Comparison of ENCODE assay signal across 10 cellular contexts in genomic region chr4:112766422-112766821, GRCh38.
DNase-seq lines count a peak whose midpoint lies in the region; ATAC-seq, FAIRE-seq and TF ChIP-seq lines count a peak whose summit lies in the region.
"Had no signal": no experiment of that assay in that cellular context is flagged by ENCODE, and none has a peak within 500 bp of the region (broad histone marks: within the 10 kb centered on the region; RNA-seq: fewer than 3 reads in every experiment).

No MANE protein-coding gene starts in this region.

- H3K36me3 Mint-ChIP-seq in type B pancreatic cell, result no peaks in the 10 kb centered on the region

- no peak overlapping the region for H3K4me3 ChIP-seq in HepG2 (replicated peaks in 1 of 3; ENCODE audit: insufficient read depth in 1 of 3, low read depth in 2 of 3, low read length in 3 of 3)
- H3K4me3 ChIP-seq in right lobe of liver, result no peak overlapping the region
- H3K4me3 ChIP-seq in epithelial cell of esophagus (ENCODE audit: low read length), result no peak overlapping the region

- H3K4me1 ChIP-seq in HepG2 (ENCODE audit: insufficient read depth, low read length), result peaks cover 8% of the 10 kb centered on the region; the same call in 1 of the 2 replicates
- peaks cover 0 to 5% (median 0%) of the 10 kb centered on the region in 4 donors for H3K4me1 ChIP-seq in right lobe of liver

- TF ChIP-seq EP300 in HepG2 (IDR thresholded peaks at IDR 0.05; ENCODE audit: low read depth in 2 of 2, low read length in 2 of 2) (no peak), HepG2 (CRISPR knock-in tag; IDR thresholded peaks at IDR 0.05; ENCODE audit: borderline replicate concordance) (no peak)

- peak; percentile 15 for FAIRE-seq in HepG2 (lab: Jason Lieb, UNC)

- 0% methylated on average over 3 of the region's 3 CpGs for WGBS in HepG2 (ENCODE audit: low lambda C conversion rate)
- WGBS in right lobe of liver (ENCODE audit: insufficient coverage, low coverage, low lambda C conversion rate, missing lambda C conversion rate), result 41% methylated on average over 3 of the region's 3 CpGs

- in situ Hi-C loops in HepG2 (cut with HindIII; ENCODE audit: extremely low pct_ligation_motif_present, low pct_unique_long_range_greater_than_20kb), result loop anchor here (5.0 to 25.0 kb wide), 2 partner anchors 129 to 429 kb away; partner anchors contain the start of genes LARP7 and ZGRF1

- DNase-seq in HepG2 (ENCODE audit: low spot score) (no peak), right lobe of liver (no peak), NCI-H524 (lab: John Stamatoyannopoulos, UW) (peak; percentile 56 to 67), epithelial cell of esophagus (ENCODE audit: low read depth) (peak; percentile 49), type B pancreatic cell (ENCODE audit: extremely low spot score, unreplicated experiment) (no peak)
- no peak for DNase-seq in stimulated activated CD4-positive, alpha-beta T cell treated with anti-CD3 and anti-CD28 coated beads, Interleukin-1b, Interleukin-23, amount 100 ng/mL, for 48 hours
- DNase-seq: NCI-H774 had no signal

- POLR2A ChIA-PET in HepG2 (lab: Yijun Ruan, JAX), result no interaction called here

- no peaks in the 10 kb centered on the region for H4K20me1 ChIP-seq in HepG2 (ENCODE audit: insufficient read depth, low read length)

- ATAC-seq in HepG2 (peak; percentile 42; the same call in 1 of the 3 replicates), right lobe of liver (no peak), HG02759 (IDR thresholded peaks at IDR 0.05; ENCODE audit: unreplicated experiment) (no peak), GM19395 (IDR thresholded peaks at IDR 0.05; ENCODE audit: unreplicated experiment) (no peak)

- no peak for TF ChIP-seq RAD21 in HepG2 (CRISPR knock-in tag; IDR thresholded peaks at IDR 0.05)

- H3K27me3 Mint-ChIP-seq in type B pancreatic cell, result no peaks in the 10 kb centered on the region

- no peaks in the 10 kb centered on the region for H3K9me3 ChIP-seq in HepG2 (ENCODE audit: low read length)
- no peaks in the 10 kb centered on the region for H3K9me3 ChIP-seq in right lobe of liver
- H3K9me3 ChIP-seq: neutrophil had no signal

- no peaks in the 10 kb centered on the region for H3K27me3 ChIP-seq in HepG2 (ENCODE audit: control insufficient read depth in 1 of 2, insufficient read depth in 2 of 2, low read length in 2 of 2)
- no peaks in the 10 kb centered on the region for H3K27me3 ChIP-seq in right lobe of liver
- H3K27me3 ChIP-seq: neutrophil had no signal

- H3K27ac ChIP-seq in HepG2 (ENCODE audit: extremely low read length, insufficient read depth, low read length) (no peak overlapping the region), right lobe of liver (no peak overlapping the region)
- H3K27ac ChIP-seq: neutrophil had no signal

- TF ChIP-seq CTCF in HepG2 (CRISPR knock-in tag; IDR thresholded peaks at IDR 0.05) (peak; percentile 35), right lobe of liver (IDR thresholded peaks at IDR 0.05) (no peak), epithelial cell of esophagus (IDR thresholded peaks at IDR 0.05; ENCODE audit: insufficient read depth, low read depth, low read length, missing control alignments) (peak; percentile 61), type B pancreatic cell (conservative IDR thresholded peaks at IDR 0.05) (peak; percentile 50)

- TF ChIP-seq POLR2A in HepG2 (IDR thresholded peaks at IDR 0.05; ENCODE audit: insufficient read depth in 1 of 2, low read depth in 2 of 2, low read length in 2 of 2) (no peak), right lobe of liver (IDR thresholded peaks at IDR 0.05) (no peak)

- H3K4me3 Mint-ChIP-seq in type B pancreatic cell, result no peak overlapping the region

- no TSS peak for BruUV-seq in HepG2 (replicated peaks; lab: Mats Ljungman, UMichigan)

- no peaks in the 10 kb centered on the region for H3K36me3 ChIP-seq in HepG2 (replicated peaks in 1 of 2; ENCODE audit: control insufficient read depth in 1 of 2, insufficient read depth in 2 of 2, low read length in 2 of 2)
- no peaks in the 10 kb centered on the region for H3K36me3 ChIP-seq in right lobe of liver
- H3K36me3 ChIP-seq: neutrophil had no signal

- intact Hi-C loops in HepG2 (cut with micrococcal nuclease; ENCODE audit: unreplicated experiment) (loop anchor here (1.0 to 10.0 kb wide), 2 partner anchors 172 to 328 kb away; no protein-coding TSS in a partner anchor), right lobe of liver (cut with DNase I) (no loop called here)

- H2AFZ ChIP-seq in HepG2 (ENCODE audit: low read length), result no peak overlapping the region

- CTCF ChIA-PET in HepG2 (lab: Yijun Ruan, JAX; ENCODE audit: low intra/inter-chr PET ratio, low total read pairs), result interaction anchor here (1.6 to 3.3 kb wide), 3 partner anchors 129 to 328 kb away, joined by 4 to 26 read pairs (median 7); partner anchors contain the start of genes LARP7 and ZGRF1

- peaks cover 12% of the 10 kb centered on the region for H3K4me1 Mint-ChIP-seq in type B pancreatic cell (ENCODE audit: unreplicated experiment)

- no peaks in the 10 kb centered on the region for H3K79me2 ChIP-seq in HepG2 (ENCODE audit: insufficient read depth, low read length)

- H3K9ac ChIP-seq in HepG2 (ENCODE audit: insufficient read depth, low read depth, low read length), result no peak overlapping the region

- no peaks in the 10 kb centered on the region for H3K9me3 Mint-ChIP-seq in type B pancreatic cell

- H3K4me2 ChIP-seq in HepG2 (ENCODE audit: low read depth, low read length), result no peak overlapping the region

- H3K27ac Mint-ChIP-seq in type B pancreatic cell, result no peak overlapping the region

TF ChIP-seq in HepG2, 621 proteins besides CTCF, POLR2A, EP300 and RAD21:
- no peak for TF ChIP-seq NCOA1 (CRISPR knock-in tag; IDR thresholded peaks at IDR 0.05)
- no peak for TF ChIP-seq ZNF691 (CRISPR knock-in tag; IDR thresholded peaks at IDR 0.05; ENCODE audit: borderline replicate concordance, low read depth)
- TF ChIP-seq DDIT3 (CRISPR knock-in tag; IDR thresholded peaks at IDR 0.05), result no peak
- TF ChIP-seq PITX1 (CRISPR knock-in tag; IDR thresholded peaks at IDR 0.05), result no peak
- TF ChIP-seq CSRNP2 (CRISPR knock-in tag; conservative IDR thresholded peaks at IDR 0.05; ENCODE audit: low read depth), result no peak
- no peak for TF ChIP-seq PBX2 (CRISPR knock-in tag; IDR thresholded peaks at IDR 0.05)
- TF ChIP-seq ZNF337 (CRISPR knock-in tag; IDR thresholded peaks at IDR 0.05; ENCODE audit: borderline replicate concordance, low read depth), result no peak
- no peak for TF ChIP-seq JUN (CRISPR knock-in tag; IDR thresholded peaks at IDR 0.05)
- TF ChIP-seq ZFP41 (CRISPR knock-in tag; IDR thresholded peaks at IDR 0.05; ENCODE audit: borderline replicate concordance), result no peak
- TF ChIP-seq SAP130 (CRISPR knock-in tag; IDR thresholded peaks at IDR 0.05; ENCODE audit: low read depth), result no peak
- TF ChIP-seq SNAI1 (CRISPR knock-in tag; IDR thresholded peaks at IDR 0.05; ENCODE audit: borderline replicate concordance), result no peak
- no peak for TF ChIP-seq ZBTB44 (CRISPR knock-in tag; IDR thresholded peaks at IDR 0.05)

Comparison
In these comparisons a context has a peak if more than half of its experiments do, and no peak if none do; other contexts are left out.
1. CTCF ChIP-seq: peak in HepG2 (single experiment), epithelial cell of esophagus (single experiment) and type B pancreatic cell (single experiment); none in right lobe of liver (0 of 4).
2. DNase-seq: peak in NCI-H524 (2 of 2) and epithelial cell of esophagus (single experiment); none in HepG2 (single experiment), right lobe of liver (0 of 3), type B pancreatic cell (single experiment) and stimulated activated CD4-positive, alpha-beta T cell treated with anti-CD3 and anti-CD28 coated beads, Interleukin-1b, Interleukin-23, amount 100 ng/mL, for 48 hours (single experiment).